In the genomic region with DNA sequence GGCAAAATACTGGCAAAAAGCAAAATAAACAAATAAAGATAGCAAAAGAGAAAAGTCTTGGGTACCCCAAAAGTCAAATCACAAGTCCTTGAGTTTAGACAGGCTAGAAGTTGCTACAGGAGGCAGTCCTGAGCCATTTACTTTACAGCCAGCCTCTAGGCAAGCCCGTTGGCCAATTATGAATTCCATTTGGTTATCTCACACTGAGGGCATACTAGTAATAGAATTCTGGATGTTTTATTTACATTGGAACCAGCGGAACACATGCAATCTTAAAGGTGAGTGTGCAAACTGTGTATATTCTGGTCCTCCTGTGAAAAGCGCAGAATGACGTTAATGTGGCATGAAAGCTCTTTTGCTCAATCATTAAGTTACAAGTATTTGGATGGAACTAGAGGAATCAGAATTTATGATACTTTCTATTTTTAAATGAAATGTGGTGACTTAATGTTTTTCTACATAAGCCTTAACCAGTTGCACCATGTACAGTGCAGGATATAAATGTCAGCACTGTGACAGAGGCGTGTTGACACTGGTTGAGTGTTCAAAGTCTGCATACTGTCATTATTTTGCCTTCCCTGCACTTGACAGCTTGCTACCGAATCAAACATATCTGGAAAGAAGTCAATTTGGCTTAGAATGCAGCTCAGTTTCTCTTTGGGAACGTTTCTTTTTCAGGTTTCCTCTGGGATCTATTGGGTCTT, we compare ENCODE assay signal across 2 cellular contexts.
A peak's percentile ranks its signal among the peaks of the same experiment; 100 is the strongest.
TF ChIP-seq lines count a peak whose summit lies in the region.

No MANE protein-coding gene starts in this region.

TF ChIP-seq in IMR-90, 13 proteins besides CTCF, POLR2A, EP300 and RAD21:
- TF ChIP-seq CEBPB (IDR thresholded peaks at IDR 0.05; ENCODE audit: low read depth, low read length) (peak; percentile 75), NFE2L2 (IDR thresholded peaks at IDR 0.05; ENCODE audit: low read depth, low read length) (no peak)

TF ChIP-seq in GM12878, 131 proteins besides CTCF, POLR2A, EP300 and RAD21:
- no peak for TF ChIP-seq NR2F1 (conservative IDR thresholded peaks at IDR 0.05)
- TF ChIP-seq MTA3 (IDR thresholded peaks at IDR 0.05; ENCODE audit: borderline replicate concordance, low read length), result no peak
- no peak for TF ChIP-seq MYC (IDR thresholded peaks at IDR 0.05; ENCODE audit: insufficient read depth, insufficient read length, insufficient replicate concordance, low read length, severe bottlenecking)
- no peak for TF ChIP-seq NFYA (IDR thresholded peaks at IDR 0.05; ENCODE audit: borderline replicate concordance, low read depth, low read length)
- TF ChIP-seq, protein P1, sequence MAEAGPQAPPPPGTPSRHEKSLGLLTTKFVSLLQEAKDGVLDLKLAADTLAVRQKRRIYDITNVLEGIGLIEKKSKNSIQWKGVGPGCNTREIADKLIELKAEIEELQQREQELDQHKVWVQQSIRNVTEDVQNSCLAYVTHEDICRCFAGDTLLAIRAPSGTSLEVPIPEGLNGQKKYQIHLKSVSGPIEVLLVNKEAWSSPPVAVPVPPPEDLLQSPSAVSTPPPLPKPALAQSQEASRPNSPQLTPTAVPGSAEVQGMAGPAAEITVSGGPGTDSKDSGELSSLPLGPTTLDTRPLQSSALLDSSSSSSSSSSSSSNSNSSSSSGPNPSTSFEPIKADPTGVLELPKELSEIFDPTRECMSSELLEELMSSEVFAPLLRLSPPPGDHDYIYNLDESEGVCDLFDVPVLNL (IDR thresholded peaks at IDR 0.05; ENCODE audit: low read depth, low read length), result no peak
- TF ChIP-seq RFX5 (IDR thresholded peaks at IDR 0.05; ENCODE audit: low read depth, low read length), result no peak
- TF ChIP-seq SMAD5 (IDR thresholded peaks at IDR 0.05; ENCODE audit: low read depth), result no peak
- no peak for TF ChIP-seq ZNF24 (IDR thresholded peaks at IDR 0.05)
- TF ChIP-seq, protein P2, sequence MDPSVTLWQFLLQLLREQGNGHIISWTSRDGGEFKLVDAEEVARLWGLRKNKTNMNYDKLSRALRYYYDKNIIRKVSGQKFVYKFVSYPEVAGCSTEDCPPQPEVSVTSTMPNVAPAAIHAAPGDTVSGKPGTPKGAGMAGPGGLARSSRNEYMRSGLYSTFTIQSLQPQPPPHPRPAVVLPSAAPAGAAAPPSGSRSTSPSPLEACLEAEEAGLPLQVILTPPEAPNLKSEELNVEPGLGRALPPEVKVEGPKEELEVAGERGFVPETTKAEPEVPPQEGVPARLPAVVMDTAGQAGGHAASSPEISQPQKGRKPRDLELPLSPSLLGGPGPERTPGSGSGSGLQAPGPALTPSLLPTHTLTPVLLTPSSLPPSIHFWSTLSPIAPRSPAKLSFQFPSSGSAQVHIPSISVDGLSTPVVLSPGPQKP (IDR thresholded peaks at IDR 0.05; ENCODE audit: low read depth, low read length), result no peak
- no peak for TF ChIP-seq CEBPB (IDR thresholded peaks at IDR 0.05; ENCODE audit: borderline replicate concordance in 1 of 2, low read depth in 2 of 2, low read length in 2 of 2)
- TF ChIP-seq, protein P3, sequence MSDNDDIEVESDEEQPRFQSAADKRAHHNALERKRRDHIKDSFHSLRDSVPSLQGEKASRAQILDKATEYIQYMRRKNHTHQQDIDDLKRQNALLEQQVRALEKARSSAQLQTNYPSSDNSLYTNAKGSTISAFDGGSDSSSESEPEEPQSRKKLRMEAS (IDR thresholded peaks at IDR 0.05; ENCODE audit: low read depth, low read length), result no peak
- TF ChIP-seq, protein P4, sequence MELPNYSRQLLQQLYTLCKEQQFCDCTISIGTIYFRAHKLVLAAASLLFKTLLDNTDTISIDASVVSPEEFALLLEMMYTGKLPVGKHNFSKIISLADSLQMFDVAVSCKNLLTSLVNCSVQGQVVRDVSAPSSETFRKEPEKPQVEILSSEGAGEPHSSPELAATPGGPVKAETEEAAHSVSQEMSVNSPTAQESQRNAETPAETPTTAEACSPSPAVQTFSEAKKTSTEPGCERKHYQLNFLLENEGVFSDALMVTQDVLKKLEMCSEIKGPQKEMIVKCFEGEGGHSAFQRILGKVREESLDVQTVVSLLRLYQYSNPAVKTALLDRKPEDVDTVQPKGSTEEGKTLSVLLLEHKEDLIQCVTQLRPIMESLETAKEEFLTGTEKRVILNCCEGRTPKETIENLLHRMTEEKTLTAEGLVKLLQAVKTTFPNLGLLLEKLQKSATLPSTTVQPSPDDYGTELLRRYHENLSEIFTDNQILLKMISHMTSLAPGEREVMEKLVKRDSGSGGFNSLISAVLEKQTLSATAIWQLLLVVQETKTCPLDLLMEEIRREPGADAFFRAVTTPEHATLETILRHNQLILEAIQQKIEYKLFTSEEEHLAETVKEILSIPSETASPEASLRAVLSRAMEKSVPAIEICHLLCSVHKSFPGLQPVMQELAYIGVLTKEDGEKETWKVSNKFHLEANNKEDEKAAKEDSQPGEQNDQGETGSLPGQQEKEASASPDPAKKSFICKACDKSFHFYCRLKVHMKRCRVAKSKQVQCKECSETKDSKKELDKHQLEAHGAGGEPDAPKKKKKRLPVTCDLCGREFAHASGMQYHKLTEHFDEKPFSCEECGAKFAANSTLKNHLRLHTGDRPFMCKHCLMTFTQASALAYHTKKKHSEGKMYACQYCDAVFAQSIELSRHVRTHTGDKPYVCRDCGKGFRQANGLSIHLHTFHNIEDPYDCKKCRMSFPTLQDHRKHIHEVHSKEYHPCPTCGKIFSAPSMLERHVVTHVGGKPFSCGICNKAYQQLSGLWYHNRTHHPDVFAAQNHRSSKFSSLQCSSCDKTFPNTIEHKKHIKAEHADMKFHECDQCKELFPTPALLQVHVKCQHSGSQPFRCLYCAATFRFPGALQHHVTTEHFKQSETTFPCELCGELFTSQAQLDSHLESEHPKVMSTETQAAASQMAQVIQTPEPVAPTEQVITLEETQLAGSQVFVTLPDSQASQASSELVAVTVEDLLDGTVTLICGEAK (IDR thresholded peaks at IDR 0.05; ENCODE audit: borderline replicate concordance), result no peak
- TF ChIP-seq CHD4 (IDR thresholded peaks at IDR 0.05), result no peak
- no peak for TF ChIP-seq RCOR1 (conservative IDR thresholded peaks at IDR 0.05; ENCODE audit: low read depth, low read length)
TF ChIP-seq in GM12878: peak in this region for 0.
